ENCODE assay signal across 9 cellular contexts in the genomic region with DNA sequence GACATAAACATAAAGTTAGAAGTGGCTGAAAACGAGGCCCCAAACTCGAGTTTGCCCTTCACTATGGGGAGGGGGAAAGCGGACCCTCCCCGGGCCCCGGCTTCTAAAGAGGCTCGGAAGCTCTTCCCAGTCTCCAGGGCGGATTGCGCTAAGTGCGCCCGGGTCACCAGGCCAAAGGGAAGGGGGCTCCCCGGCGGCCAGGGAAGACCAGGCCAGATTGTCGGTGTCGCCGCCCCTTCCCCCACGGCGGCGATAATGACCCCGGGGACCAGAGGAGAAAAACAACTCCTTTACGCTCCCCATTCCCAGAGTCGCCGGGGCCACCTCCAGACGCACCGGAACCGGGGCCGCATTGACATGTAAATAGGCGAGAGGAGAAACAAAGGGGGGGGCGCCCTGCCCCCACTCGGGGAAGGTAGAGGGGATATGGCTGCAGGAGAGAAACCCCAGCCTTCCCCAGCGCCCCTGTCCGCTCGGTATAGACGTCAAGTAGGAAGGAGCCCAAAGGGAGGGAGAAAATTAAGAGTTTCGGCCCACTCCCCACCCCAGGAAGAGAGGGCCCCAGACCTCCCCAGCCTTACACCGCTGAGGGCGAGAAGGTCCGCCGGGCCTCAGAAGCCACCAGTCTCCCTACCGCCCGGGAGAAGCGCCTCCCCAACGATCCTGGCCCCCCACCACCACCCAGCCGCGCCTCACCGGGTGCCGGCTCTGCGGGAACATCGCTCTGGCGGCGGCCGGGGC. TPM values are rescaled to one million over a fixed set of nuclear protein-coding genes. Genes with fewer than 3 reads are reported as not detected.
A peak's percentile ranks its signal among the peaks of the same experiment; 100 is the strongest.
DNase-seq lines count a peak whose midpoint lies in the region; ATAC-seq, FAIRE-seq and TF ChIP-seq lines count a peak whose summit lies in the region.
"Had no signal": no experiment of that assay in that cellular context is flagged by ENCODE, and none has a peak within 500 bp of the region (broad histone marks: within the 10 kb centered on the region; RNA-seq: fewer than 3 reads in every experiment).

No MANE protein-coding gene starts in this region.

- intact Hi-C loops in head of caudate nucleus (cut with DNase I), result loop anchor here (10.0 kb wide), 1 partner anchor 163 kb away; no protein-coding TSS in a partner anchor
- intact Hi-C loops in pancreas (cut with DNase I), result loop anchor here in 1 of 3 donors (10.0 kb wide), 1 partner anchor 163 kb away; no protein-coding TSS in a partner anchor

- H3K27me3 ChIP-seq in pancreas, result no peaks in the 10 kb centered on the region

- peak overlapping the region; percentile 62 to 88 (median 82) for H3K4me3 ChIP-seq in pancreas

- H3K36me3 ChIP-seq in pancreas, result peaks cover 0 to 6% (median 0%) of the 10 kb centered on the region in 3 donors

- H3K4me1 Mint-ChIP-seq in activated T-cell treated with anti-CD3 and anti-CD28 coated beads, Interleukin-2, amount 50 U/mL, for 4 hours (ENCODE audit: low read depth), result peaks cover 14% of the 10 kb centered on the region
- H3K4me1 Mint-ChIP-seq in activated CD8-positive, alpha-beta T cell treated with anti-CD3 and anti-CD28 coated beads, Interleukin-2, amount 10 ng/mL, durations not matched to agents 7 days and 5 days (ENCODE audit: low read depth), result peaks cover 25% of the 10 kb centered on the region

- POLR2A ChIA-PET in activated CD8-positive, alpha-beta T cell treated with anti-CD3 and anti-CD28 coated beads, Interleukin-2, amount 10 ng/mL, durations not matched to agents 7 days and 5 days (lab: Charles Lee), result no interaction called here

- WGBS in pancreas, 2 donors, result 0 to 1% methylated on average over 45 to 51 of the region's 51 CpGs

- H3K36me3 Mint-ChIP-seq in activated T-cell treated with anti-CD3 and anti-CD28 coated beads, Interleukin-2, amount 50 U/mL, for 4 hours (ENCODE audit: insufficient read depth), result no peaks in the 10 kb centered on the region
- H3K36me3 Mint-ChIP-seq in activated CD8-positive, alpha-beta T cell treated with anti-CD3 and anti-CD28 coated beads, Interleukin-2, amount 10 ng/mL, durations not matched to agents 7 days and 5 days (ENCODE audit: low read depth), result peaks cover 4% of the 10 kb centered on the region

- DNase-seq in activated T-cell treated with anti-CD3 and anti-CD28 coated beads for 48 hours (ENCODE audit: low read depth) (peak; percentile 0), head of caudate nucleus (peak in 36 of 42 donors; percentile 23 to 71 (median 44)), pancreas (peak; percentile 39 to 83 (median 64)), hepatic stellate cell (ENCODE audit: low spot score) (no peak), pons (ENCODE audit: low spot score) (no peak)
- no peak for DNase-seq in activated T-cell treated with anti-CD3 and anti-CD28 coated beads, Interleukin-2, amount 50 U/mL, for 4 hours
- no peak for DNase-seq in activated CD8-positive, alpha-beta T cell treated with anti-CD3 and anti-CD28 coated beads, Interleukin-2, amount 10 ng/mL, durations not matched to agents 7 days and 5 days

- H3K27ac ChIP-seq in pancreas, result peak overlapping the region; percentile 78 to 91 (median 84)

- no peaks in the 10 kb centered on the region for H3K9me3 Mint-ChIP-seq in activated T-cell treated with anti-CD3 and anti-CD28 coated beads, Interleukin-2, amount 50 U/mL, for 4 hours
- no peaks in the 10 kb centered on the region for H3K9me3 Mint-ChIP-seq in activated CD8-positive, alpha-beta T cell treated with anti-CD3 and anti-CD28 coated beads, Interleukin-2, amount 10 ng/mL, durations not matched to agents 7 days and 5 days (ENCODE audit: insufficient read depth)

- no peak for FAIRE-seq in pancreas (lab: Jason Lieb, UNC)
- FAIRE-seq: GM18507 had no signal

- peaks cover 14% of the 10 kb centered on the region for H3K27me3 Mint-ChIP-seq in activated T-cell treated with anti-CD3 and anti-CD28 coated beads, Interleukin-2, amount 50 U/mL, for 4 hours (ENCODE audit: low read depth)
- peaks cover 25% of the 10 kb centered on the region for H3K27me3 Mint-ChIP-seq in activated CD8-positive, alpha-beta T cell treated with anti-CD3 and anti-CD28 coated beads, Interleukin-2, amount 10 ng/mL, durations not matched to agents 7 days and 5 days (ENCODE audit: low read depth)

- H3K9me3 ChIP-seq in pancreas, result no peaks in the 10 kb centered on the region

- H3K27ac Mint-ChIP-seq in activated CD8-positive, alpha-beta T cell treated with anti-CD3 and anti-CD28 coated beads, Interleukin-2, amount 10 ng/mL, durations not matched to agents 7 days and 5 days, result no peak overlapping the region

- no peak overlapping the region for H3K4me3 Mint-ChIP-seq in activated T-cell treated with anti-CD3 and anti-CD28 coated beads, Interleukin-2, amount 50 U/mL, for 4 hours
- H3K4me3 Mint-ChIP-seq in activated CD8-positive, alpha-beta T cell treated with anti-CD3 and anti-CD28 coated beads, Interleukin-2, amount 10 ng/mL, durations not matched to agents 7 days and 5 days, result peak overlapping the region; percentile 54

- TF ChIP-seq CTCF in pancreas (IDR thresholded peaks at IDR 0.05), result no peak

- CTCF ChIA-PET in activated CD8-positive, alpha-beta T cell treated with anti-CD3 and anti-CD28 coated beads, Interleukin-2, amount 10 ng/mL, durations not matched to agents 7 days and 5 days (lab: Charles Lee), result no interaction called here

- no peak for ATAC-seq in activated T-cell treated with anti-CD3 and anti-CD28 coated beads, Interleukin-2, amount 50 U/mL, for 4 hours
- no peak for ATAC-seq in activated CD8-positive, alpha-beta T cell treated with anti-CD3 and anti-CD28 coated beads, Interleukin-2, amount 10 ng/mL, durations not matched to agents 7 days and 5 days
- ATAC-seq in pancreas (peak in 3 of 4 donors; percentile 1 to 4 (median 1)), GM21528 (IDR thresholded peaks at IDR 0.05; ENCODE audit: low FRiP score, unreplicated experiment) (no peak)

- peaks cover 26 to 36% (median 36%) of the 10 kb centered on the region in 3 donors for H3K4me1 ChIP-seq in pancreas

RNA-seq across cellular contexts. Expression of a gene that starts 1.7 kb away (rescaled TPM):
- under 1 TPM; 0.35 to 0.55 (median 0.49) TPM for total RNA-seq in activated T-cell treated with anti-CD3 and anti-CD28 coated beads, Interleukin-2, amount 50 U/mL, for 4 hours
- total RNA-seq in activated CD8-positive, alpha-beta T cell treated with anti-CD3 and anti-CD28 coated beads, Interleukin-2, amount 10 ng/mL, durations not matched to agents 7 days and 5 days, result under 1 TPM; 0.50 to 0.68 TPM
- 10 to 100 TPM; 15.1 to 38.9 (median 26.2) TPM for total RNA-seq in pancreas
- 10 to 100 TPM; 27.5 to 35.5 TPM for polyA plus RNA-seq in pancreas

Comparison
In these comparisons a context has a peak if more than half of its experiments do, and no peak if none do; other contexts are left out.
1. DNase-seq: peak in activated T-cell treated with anti-CD3 and anti-CD28 coated beads for 48 hours (single experiment), head of caudate nucleus (36 of 42) and pancreas (6 of 6); none in activated T-cell treated with anti-CD3 and anti-CD28 coated beads, Interleukin-2, amount 50 U/mL, for 4 hours (single experiment), activated CD8-positive, alpha-beta T cell treated with anti-CD3 and anti-CD28 coated beads, Interleukin-2, amount 10 ng/mL, durations not matched to agents 7 days and 5 days (single experiment), hepatic stellate cell (single experiment) and pons (single experiment).
2. ATAC-seq: peak in pancreas (3 of 4); none in activated T-cell treated with anti-CD3 and anti-CD28 coated beads, Interleukin-2, amount 50 U/mL, for 4 hours (0 of 2), activated CD8-positive, alpha-beta T cell treated with anti-CD3 and anti-CD28 coated beads, Interleukin-2, amount 10 ng/mL, durations not matched to agents 7 days and 5 days (single experiment) and GM21528 (single experiment).
3. RNA of a gene that starts 1.7 kb away (total RNA-seq): 15.1 to 38.9 TPM in pancreas; 0.50 to 0.68 TPM in activated CD8-positive, alpha-beta T cell treated with anti-CD3 and anti-CD28 coated beads, Interleukin-2, amount 10 ng/mL, durations not matched to agents 7 days and 5 days and 0.35 to 0.55 TPM in activated T-cell treated with anti-CD3 and anti-CD28 coated beads, Interleukin-2, amount 50 U/mL, for 4 hours; every median in the first group is over 4 times any median in the second.